16 cellular contexts compared by ENCODE assay signal in the genomic region with DNA sequence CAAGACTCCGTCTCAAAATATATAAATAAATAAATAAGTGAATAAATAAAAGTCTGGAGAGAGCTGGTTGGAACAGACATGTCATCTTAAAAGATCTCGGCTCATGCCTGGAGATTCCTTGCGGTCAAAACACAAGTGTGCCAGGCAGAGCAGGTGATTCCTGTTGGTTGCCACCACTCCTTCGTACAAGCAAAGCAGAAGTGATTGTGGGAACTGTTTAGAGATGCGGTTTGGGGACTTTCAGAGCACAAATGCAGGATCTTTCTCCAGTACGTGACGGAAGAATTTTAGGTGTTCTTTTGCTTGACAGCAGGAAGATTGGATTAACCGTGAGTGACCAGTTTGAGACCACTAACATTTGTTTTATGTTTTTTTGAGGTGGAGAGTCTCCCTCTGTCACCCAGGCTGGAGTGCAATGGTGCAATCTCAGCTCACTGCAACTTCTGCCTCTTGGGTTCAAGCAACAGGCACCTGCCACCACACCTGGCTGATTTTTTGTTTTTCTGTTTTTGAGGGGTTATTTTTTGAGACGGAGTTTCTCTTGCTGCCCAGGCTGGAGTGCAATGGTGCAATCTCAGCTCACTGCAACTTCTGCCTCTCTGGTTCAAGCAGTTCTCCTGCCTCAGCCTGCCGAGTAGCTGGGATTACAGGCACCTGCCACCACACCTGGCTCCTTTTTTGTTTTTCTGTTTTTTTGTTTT.
DNase-seq lines count a peak whose midpoint lies in the region; TF ChIP-seq lines count a peak whose summit lies in the region.
"Had no signal": no experiment of that assay in that cellular context is flagged by ENCODE, and none has a peak within 500 bp of the region (broad histone marks: within the 10 kb centered on the region; RNA-seq: fewer than 3 reads in every experiment).

No MANE protein-coding gene starts in this region.

- no peak for TF ChIP-seq CTCF in GM13976 (IDR thresholded peaks at IDR 0.05; ENCODE audit: borderline replicate concordance, control extremely low read depth, extremely low read depth, insufficient read depth, missing control alignments)

- in situ Hi-C loops in GM13976 (cut with MboI; ENCODE audit: low sequenced_read_pairs, unreplicated experiment): no loop called here

- DNase-seq in activated effector memory CD4-positive, alpha-beta T cell treated with anti-CD3 and anti-CD28 coated beads, Interleukin-2, amount 50 U/mL, for 16 hours: peak; percentile 55
- DNase-seq in activated effector memory CD4-positive, alpha-beta T cell treated with Interleukin-2 at 50 U/mL for 16 hours: no peak
- DNase-seq in Kasumi-1 (lab: John Stamatoyannopoulos, UW) (peak; percentile 47 to 49), UCSD-AML1 (lab: John Stamatoyannopoulos, UW; ENCODE audit: unreplicated experiment) (peak; percentile 37), GM13976 (ENCODE audit: low spot score) (no peak), T1000 (lab: John Stamatoyannopoulos, UW) (no peak), NCI-H187 treated with DMSO at 0.1 percent for 48 hours (lab: John Stamatoyannopoulos, UW) (no peak)
- no peak for DNase-seq in activated CD4-positive, alpha-beta T cell treated with anti-CD3 and anti-CD28 coated beads, Interleukin-2, amount 50 U/mL, for 4 hours
- DNase-seq: activated CD4-positive, alpha-beta T cell treated with anti-CD3 and anti-CD28 coated beads for 1 hour; hypothalamus; IMR-90; left cardiac atrium; natural killer cell; NCI-H1436 treated with DMSO at 0.1 percent for 48 hours; NCI-H446 treated with DMSO at 0.1 percent for 48 hours; testis had no signal

Comparison
In these comparisons a context has a peak if more than half of its experiments do, and no peak if none do; other contexts are left out.
1. DNase-seq: peak in activated effector memory CD4-positive, alpha-beta T cell treated with anti-CD3 and anti-CD28 coated beads, Interleukin-2, amount 50 U/mL, for 16 hours (single experiment), Kasumi-1 (2 of 2) and UCSD-AML1 (single experiment); none in activated effector memory CD4-positive, alpha-beta T cell treated with Interleukin-2 at 50 U/mL for 16 hours (single experiment), GM13976 (single experiment), T1000 (single experiment), activated CD4-positive, alpha-beta T cell treated with anti-CD3 and anti-CD28 coated beads, Interleukin-2, amount 50 U/mL, for 4 hours (0 of 2) and NCI-H187 treated with DMSO at 0.1 percent for 48 hours (single experiment).